ENCODE assay signal across 8 cellular contexts in genomic region chr4:185534850-185535761, GRCh38. TPM values are rescaled to one million over a fixed set of nuclear protein-coding genes. Genes with fewer than 3 reads are reported as not detected.
A peak's percentile ranks its signal among the peaks of the same experiment; 100 is the strongest.
DNase-seq lines count a peak whose midpoint lies in the region; ATAC-seq, FAIRE-seq and TF ChIP-seq lines count a peak whose summit lies in the region.

PDLIM3 (minus strand) TSS chr4:185535507; CDS start chr4:185535434, 73 bp downstream.

- dilution Hi-C loops in mammary epithelial cell (cut with HindIII; ENCODE audit: low sequenced_read_pairs), result no loop called here
- dilution Hi-C loops in keratinocyte (cut with MboI; ENCODE audit: extremely low pct_ligation_motif_present, low sequenced_read_pairs), result no loop called here

- no peaks in the 10 kb centered on the region for H3K4me1 ChIP-seq in mammary epithelial cell (ENCODE audit: insufficient read depth, low read length)
- H3K4me1 ChIP-seq in keratinocyte (ENCODE audit: control insufficient read depth, extremely low read depth, insufficient read depth, low read length), result no peaks in the 10 kb centered on the region

- intact Hi-C loops in mammary epithelial cell (cut with micrococcal nuclease), result no loop called here

- peak; percentile 32 for DNase-seq in stimulated activated CD4-positive, alpha-beta T cell treated with anti-CD3 and anti-CD28 coated beads, Interleukin-15, amount 100 ng/mL, for 24 hours
- DNase-seq in stimulated activated CD4-positive, alpha-beta T cell treated with anti-CD3 and anti-CD28 coated beads, Interleukin-4, amount 100 ng/mL, for 1 hour, result no peak
- DNase-seq in NCI-H2171 (lab: John Stamatoyannopoulos, UW) (peak; percentile 24), mammary epithelial cell (peak; percentile 15), keratinocyte (ENCODE audit: low read depth, low spot score) (no peak)

- WGBS in mammary epithelial cell (ENCODE audit: low coverage, missing lambda C conversion rate), result 3% methylated on average over 20 of the region's 87 CpGs

- H4K20me1 ChIP-seq in mammary epithelial cell (ENCODE audit: insufficient read depth, low read length) (no peaks in the 10 kb centered on the region), keratinocyte (ENCODE audit: control insufficient read depth, extremely low read depth, insufficient read depth, low read length) (no peaks in the 10 kb centered on the region)

- peak within 1 kb of the TSS; percentile 88 for H2AFZ ChIP-seq in mammary epithelial cell (ENCODE audit: low read depth, low read length)
- peak within 1 kb of the TSS; percentile 78 for H2AFZ ChIP-seq in keratinocyte (ENCODE audit: control insufficient read depth, low read length)

- H3K36me3 ChIP-seq in mammary epithelial cell (ENCODE audit: insufficient read depth, low read length), result no peaks in the 10 kb centered on the region
- H3K36me3 ChIP-seq in keratinocyte (ENCODE audit: control insufficient read depth in 2 of 2, extremely low read depth in 1 of 2, insufficient read depth in 2 of 2, low read length in 2 of 2), result no peaks in the 10 kb centered on the region

- in situ Hi-C loops in mammary epithelial cell (cut with MboI; ENCODE audit: low sequenced_read_pairs in 2 of 2), result no loop called here

- TF ChIP-seq CTCF in mammary epithelial cell (conservative IDR thresholded peaks at IDR 0.05 in 1 of 2, IDR thresholded peaks at IDR 0.05 in 1 of 2; ENCODE audit: extremely low read depth in 1 of 2, insufficient read depth in 1 of 2, low read depth in 1 of 2, low read length in 2 of 2) (no peak), keratinocyte (optimal IDR thresholded peaks at IDR 0.05 in 1 of 3, IDR thresholded peaks at IDR 0.05 in 1 of 3, conservative IDR thresholded peaks at IDR 0.05 in 1 of 3; ENCODE audit: extremely low read depth in 1 of 3, insufficient read depth in 2 of 3, low read length in 3 of 3) (no peak)

- H3K9me1 ChIP-seq in keratinocyte (ENCODE audit: control insufficient read depth, extremely low read depth, insufficient read depth, low read length), result no peaks in the 10 kb centered on the region

- no peak for ATAC-seq in HG03460 (IDR thresholded peaks at IDR 0.05; ENCODE audit: unreplicated experiment)
- ATAC-seq in GM18867 (IDR thresholded peaks at IDR 0.05; ENCODE audit: unreplicated experiment), result no peak

- H3K27ac ChIP-seq in mammary epithelial cell (ENCODE audit: insufficient read depth, low read depth, low read length) (no peak within 1 kb of the TSS), keratinocyte (ENCODE audit: control insufficient read depth, insufficient read depth, low read length) (no peak within 1 kb of the TSS), skin epidermis (peak within 1 kb of the TSS in 9 of 21 experiments; percentile 26 to 85 (median 59))

- no peaks in the 10 kb centered on the region for H3K79me2 ChIP-seq in mammary epithelial cell (ENCODE audit: insufficient read depth, low read length)
- H3K79me2 ChIP-seq in keratinocyte (ENCODE audit: control insufficient read depth, insufficient read depth, low read length), result no peaks in the 10 kb centered on the region

- no TSS peak for BruUV-seq in mammary epithelial cell (replicated peaks; lab: Mats Ljungman, UMichigan)

- H3K4me3 ChIP-seq in mammary epithelial cell (replicated peaks in 1 of 3; ENCODE audit: insufficient read depth in 1 of 3, low read depth in 2 of 3, low read length in 3 of 3), result peak within 1 kb of the TSS; percentile 46 to 73 (median 55)
- peak within 1 kb of the TSS; percentile 27 to 64 (median 62) for H3K4me3 ChIP-seq in keratinocyte (ENCODE audit: control insufficient read depth in 2 of 3, extremely low read depth in 1 of 3, insufficient read depth in 2 of 3, low read depth in 1 of 3, low read length in 3 of 3)
- H3K4me3 ChIP-seq in skin epidermis, result peak within 1 kb of the TSS; percentile 16 to 51 (median 39)

- peak within 1 kb of the TSS; percentile 96 for H3K4me2 ChIP-seq in mammary epithelial cell (ENCODE audit: insufficient read depth, low read depth, low read length)
- peak within 1 kb of the TSS; percentile 78 for H3K4me2 ChIP-seq in keratinocyte (ENCODE audit: control insufficient read depth, extremely low read depth, insufficient read depth, low read depth, low read length)

- H3K9ac ChIP-seq in mammary epithelial cell (ENCODE audit: insufficient read depth, low read length), result peak within 1 kb of the TSS; percentile 18
- H3K9ac ChIP-seq in keratinocyte (ENCODE audit: control insufficient read depth, extremely low read depth, insufficient read depth, low read length), result no peak within 1 kb of the TSS

- no peak for FAIRE-seq in keratinocyte (lab: Jason Lieb, UNC)

- H3K9me3 ChIP-seq in mammary epithelial cell (replicated peaks; ENCODE audit: insufficient read depth, low read length) (no peaks in the 10 kb centered on the region), keratinocyte (ENCODE audit: control insufficient read depth, low read depth, low read length) (no peaks in the 10 kb centered on the region)

- H3K27me3 ChIP-seq in mammary epithelial cell (ENCODE audit: insufficient read depth, low read length) (peaks cover 8% of the 10 kb centered on the region), keratinocyte (ENCODE audit: control insufficient read depth, extremely low read depth, insufficient read depth, low read length) (peaks cover 38% of the 10 kb centered on the region)

- CTCF ChIA-PET in mammary epithelial cell (lab: Charles Lee; ENCODE audit: low non-redundant PET), result interaction anchor here (0.7 kb wide), 1 partner anchor 23 kb away, joined by 3 read pairs; no protein-coding TSS in a partner anchor

RNA-seq across cellular contexts. Expression of gene PDLIM3, which starts in this region (rescaled TPM):
- total RNA-seq in mammary epithelial cell, result 1 to 10 TPM in 1 of 2 donors, under 1 TPM in 1; 0.24 to 9.0 TPM
- polyA plus RNA-seq in mammary epithelial cell, result 3.7 TPM
- 1.8 TPM for polyA minus RNA-seq in mammary epithelial cell
- polyA plus RNA-seq in keratinocyte, result 0.08 TPM in 1 of 3 replicates, not detected in the others
- 0.24 TPM for polyA plus RNA-seq in keratinocyte (2011; ENCODE audit: low read depth)
- polyA plus RNA-seq in keratinocyte (2011; cell fraction: cytosol; rRNA removed), result not detected in 2 replicates
- 0.03 TPM in 1 of 2 replicates, not detected in the other for polyA plus RNA-seq in keratinocyte (2011; cell fraction: nucleus; rRNA removed)
- 0.41 TPM in 1 of 2 replicates, not detected in the other for polyA plus RNA-seq in keratinocyte (2012; ENCODE audit: low replicate concordance)
- polyA minus RNA-seq in keratinocyte, result not detected in 3 replicates
- polyA minus RNA-seq in keratinocyte (2011; cell fraction: cytosol; rRNA and poly(A)+ RNA removed), result not detected
- not detected in 2 replicates for polyA minus RNA-seq in keratinocyte (2011; cell fraction: nucleus; rRNA and poly(A)+ RNA removed)

Comparison
In these comparisons a context has a peak if more than half of its experiments do, and no peak if none do; other contexts are left out.
1. DNase-seq: peak in stimulated activated CD4-positive, alpha-beta T cell treated with anti-CD3 and anti-CD28 coated beads, Interleukin-15, amount 100 ng/mL, for 24 hours (single experiment), NCI-H2171 (single experiment) and mammary epithelial cell (single experiment); none in stimulated activated CD4-positive, alpha-beta T cell treated with anti-CD3 and anti-CD28 coated beads, Interleukin-4, amount 100 ng/mL, for 1 hour (single experiment) and keratinocyte (single experiment).
2. Peak in every context shown above with its lines, with median percentiles within 50 percentile points of each other: H3K4me3 ChIP-seq.